8 cellular contexts compared by ENCODE assay signal in the genomic region with DNA sequence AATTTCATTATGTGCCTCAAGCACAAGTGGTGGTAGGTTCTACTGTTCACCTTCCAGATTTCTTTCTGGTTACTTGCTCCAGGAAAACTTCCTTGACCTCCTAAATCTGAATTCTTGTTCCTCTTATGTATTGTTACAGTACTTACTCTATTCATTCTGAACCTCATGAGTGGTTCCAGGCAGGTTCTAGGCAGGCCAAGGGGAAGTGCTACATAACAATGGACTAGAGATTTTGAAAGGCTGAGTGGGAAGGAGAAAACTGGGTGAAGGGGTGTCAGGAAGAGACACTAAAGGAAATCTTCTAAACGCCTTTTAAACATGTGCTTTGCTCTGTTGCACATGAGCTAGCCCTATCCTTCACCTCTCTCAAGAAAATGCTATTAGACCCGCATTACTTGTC. TPM values are rescaled to one million over a fixed set of nuclear protein-coding genes. Genes with fewer than 3 reads are reported as not detected.
DNase-seq lines count a peak whose midpoint lies in the region; ATAC-seq and TF ChIP-seq lines count a peak whose summit lies in the region.

No MANE protein-coding gene starts in this region.

- peak overlapping the region; percentile 94 for H3K27ac Mint-ChIP-seq in Caco-2 (ENCODE audit: unreplicated experiment)
- no peak overlapping the region for H3K27ac Mint-ChIP-seq in central memory CD8-positive, alpha-beta T cell (ENCODE audit: low read depth)
- peak overlapping the region; percentile 85 to 88 for H3K27ac Mint-ChIP-seq in natural killer cell

- H3K9me3 Mint-ChIP-seq in Caco-2 (ENCODE audit: unreplicated experiment) (no peaks in the 10 kb centered on the region), natural killer cell (no peaks in the 10 kb centered on the region)
- no peaks in the 10 kb centered on the region for H3K9me3 Mint-ChIP-seq in central memory CD8-positive, alpha-beta T cell

- BruUV-seq in Caco-2 (replicated peaks; lab: Mats Ljungman, UMichigan) = no TSS peak

- H3K9me3 ChIP-seq in Caco-2 (no peaks in the 10 kb centered on the region), MG63 (no peaks in the 10 kb centered on the region)

- H3K36me3 ChIP-seq in Caco-2 (ENCODE audit: control insufficient read depth, insufficient read depth, low read length) = peaks cover 6% of the 10 kb centered on the region; the same call in 1 of the 2 replicates
- peaks cover 50% of the 10 kb centered on the region for H3K36me3 ChIP-seq in MG63

- TF ChIP-seq CTCF in Caco-2 (IDR thresholded peaks at IDR 0.05; ENCODE audit: insufficient read depth in 1 of 2, low read depth in 1 of 2, low read length in 1 of 2, severe bottlenecking in 1 of 2, unreplicated experiment in 1 of 2) = no peak
- no peak for TF ChIP-seq CTCF in natural killer cell (IDR thresholded peaks at IDR 0.05)

- H3K4me3 Mint-ChIP-seq in Caco-2 (ENCODE audit: unreplicated experiment) = peak overlapping the region; percentile 87
- peak overlapping the region; percentile 84 for H3K4me3 Mint-ChIP-seq in central memory CD8-positive, alpha-beta T cell
- peak overlapping the region; percentile 64 for H3K4me3 Mint-ChIP-seq in natural killer cell

- H3K4me1 Mint-ChIP-seq in Caco-2 (ENCODE audit: low read depth, unreplicated experiment) (peaks cover 9% of the 10 kb centered on the region), natural killer cell (peaks cover 16 to 17% of the 10 kb centered on the region in 2 donors)
- peaks cover 19% of the 10 kb centered on the region for H3K4me1 Mint-ChIP-seq in central memory CD8-positive, alpha-beta T cell

- H3K4me3 ChIP-seq in Caco-2 (ENCODE audit: low read depth, low read length) (peak overlapping the region; percentile 59), MG63 (peak overlapping the region; percentile 94)

- peaks cover 16% of the 10 kb centered on the region for H3K4me1 ChIP-seq in Caco-2

- POLR2A ChIA-PET in Caco-2 (lab: Charles Lee) = interaction anchor here (0.7 kb wide), 1 partner anchor 13 kb away, joined by 11 read pairs; no protein-coding TSS in a partner anchor

- no peaks in the 10 kb centered on the region for H3K27me3 ChIP-seq in Caco-2 (replicated peaks; ENCODE audit: control insufficient read depth, insufficient read depth, low read length)
- H3K27me3 ChIP-seq in MG63 = no peaks in the 10 kb centered on the region

- ATAC-seq in central memory CD8-positive, alpha-beta T cell (replicated peaks; ENCODE audit: extremely low read depth, poor library complexity, severe bottlenecking) = no peak
- no peak for ATAC-seq in natural killer cell
- ATAC-seq in GM21576 (IDR thresholded peaks at IDR 0.05; ENCODE audit: unreplicated experiment) = no peak

- CTCF ChIA-PET in Caco-2 (lab: Charles Lee) = interaction anchor here (0.5 to 1.8 kb wide), 4 partner anchors 8 to 297 kb away, joined by 4 to 6 read pairs (median 4); no protein-coding TSS in a partner anchor

- DNase-seq in Caco-2 (no peak), MG63 (no peak), natural killer cell (no peak), NCI-H2196 treated with DMSO at 0.1 percent for 48 hours (lab: John Stamatoyannopoulos, UW; ENCODE audit: unreplicated experiment) (no peak), pons (ENCODE audit: low spot score) (no peak), cerebellum (ENCODE audit: low spot score) (no peak)
- DNase-seq in central memory CD8-positive, alpha-beta T cell (ENCODE audit: low spot score in 2 of 2) = no peak

- peaks cover 2% of the 10 kb centered on the region for H3K27me3 Mint-ChIP-seq in Caco-2 (ENCODE audit: insufficient read depth, unreplicated experiment)
- H3K27me3 Mint-ChIP-seq in central memory CD8-positive, alpha-beta T cell = no peaks in the 10 kb centered on the region
- H3K27me3 Mint-ChIP-seq in natural killer cell (ENCODE audit: low read depth in 2 of 2) = no peaks in the 10 kb centered on the region

- H3K36me3 Mint-ChIP-seq in Caco-2 (ENCODE audit: insufficient read depth, unreplicated experiment) (peaks cover 61% of the 10 kb centered on the region), natural killer cell (no peaks in the 10 kb centered on the region)
- peaks cover 48% of the 10 kb centered on the region for H3K36me3 Mint-ChIP-seq in central memory CD8-positive, alpha-beta T cell (ENCODE audit: insufficient read depth)

- intact Hi-C loops in Caco-2 (cut with micrococcal nuclease; ENCODE audit: unreplicated experiment) (loop anchor here (10.0 kb wide), 2 partner anchors 299 to 541 kb away; no protein-coding TSS in a partner anchor), natural killer cell (cut with micrococcal nuclease) (no loop called here)

RNA-seq across cellular contexts. Expression of a gene that starts 1.6 kb away (rescaled TPM):
- total RNA-seq in Caco-2 (2022) = 48.7 and 56.6 TPM in 2 replicates
- 44.1 and 80.0 TPM in 2 replicates for total RNA-seq in MG63 (2014; rRNA removed; shearing (Covaris generic); ENCODE audit: low replicate concordance)
- total RNA-seq in natural killer cell = 10 to 100 TPM in 1 of 3 donors, 1 to 10 TPM in 2; 9.2 to 15.9 (median 9.3) TPM
- total RNA-seq in cerebellum = 26.1 TPM
